Comparison of ENCODE assay signal across 1 cellular context in genomic region chr19:19224852-19225494, GRCh38.
A peak's percentile ranks its signal among the peaks of the same experiment; 100 is the strongest.
TF ChIP-seq lines count a peak whose summit lies in the region.

No MANE protein-coding gene starts in this region.

TF ChIP-seq in K562, 482 proteins besides CTCF, POLR2A, EP300 and RAD21 (continued from another document and continues in another):
- TF ChIP-seq, protein P1, sequence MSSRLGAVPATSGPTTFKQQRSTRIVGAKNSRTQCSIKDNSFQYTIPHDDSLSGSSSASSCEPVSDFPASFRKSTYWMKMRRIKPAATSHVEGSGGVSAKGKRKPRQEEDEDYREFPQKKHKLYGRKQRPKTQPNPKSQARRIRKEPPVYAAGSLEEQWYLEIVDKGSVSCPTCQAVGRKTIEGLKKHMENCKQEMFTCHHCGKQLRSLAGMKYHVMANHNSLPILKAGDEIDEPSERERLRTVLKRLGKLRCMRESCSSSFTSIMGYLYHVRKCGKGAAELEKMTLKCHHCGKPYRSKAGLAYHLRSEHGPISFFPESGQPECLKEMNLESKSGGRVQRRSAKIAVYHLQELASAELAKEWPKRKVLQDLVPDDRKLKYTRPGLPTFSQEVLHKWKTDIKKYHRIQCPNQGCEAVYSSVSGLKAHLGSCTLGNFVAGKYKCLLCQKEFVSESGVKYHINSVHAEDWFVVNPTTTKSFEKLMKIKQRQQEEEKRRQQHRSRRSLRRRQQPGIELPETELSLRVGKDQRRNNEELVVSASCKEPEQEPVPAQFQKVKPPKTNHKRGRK (tag; IDR thresholded peaks at IDR 0.05) = no peak
- TF ChIP-seq ZNF24 (IDR thresholded peaks at IDR 0.05) (peak; percentile 21; the same call in 1 of the 2 replicates), ARID1B (IDR thresholded peaks at IDR 0.05) (0 out of 2 replicates have a peak, but pooled peaks have one; percentile 23), ZFX (CRISPR knock-in tag; IDR thresholded peaks at IDR 0.05) (peak; percentile 83), RHOXF2B (CRISPR knock-in tag; conservative IDR thresholded peaks at IDR 0.05) (no peak), NELFE (IDR thresholded peaks at IDR 0.05; ENCODE audit: insufficient read depth, insufficient read length) (no peak), SOX6 (IDR thresholded peaks at IDR 0.05) (peak; percentile 71), TARDBP (IDR thresholded peaks at IDR 0.05) (peak; percentile 86; the same call in 1 of the 2 replicates), ZNF830 (CRISPR knock-in tag; IDR thresholded peaks at IDR 0.05) (no peak), GMEB1 (CRISPR knock-in tag; IDR thresholded peaks at IDR 0.05) (peak; percentile 48), THAP12 (CRISPR knock-in tag; IDR thresholded peaks at IDR 0.05) (0 out of 2 replicates have a peak, but pooled peaks have one; percentile 42), ZBTB7A (IDR thresholded peaks at IDR 0.05; ENCODE audit: borderline replicate concordance, control insufficient read depth, low read depth, low read length) (peak; percentile 42; the same call in 1 of the 2 replicates), NCOA6 (IDR thresholded peaks at IDR 0.05) (peak; percentile 91), PHF20 (IDR thresholded peaks at IDR 0.05; ENCODE audit: partially characterized antibody) (peak; percentile 54), ATF1 (CRISPR knock-in tag; IDR thresholded peaks at IDR 0.05) (no peak), ATF1 (tag; IDR thresholded peaks at IDR 0.05) (peak; percentile 82), ZNF644 (tag; IDR thresholded peaks at IDR 0.05; ENCODE audit: low read depth) (no peak), L3MBTL2 (IDR thresholded peaks at IDR 0.05) (peak; percentile 100), DPF2 (IDR thresholded peaks at IDR 0.05) (no peak), ESRRA (IDR thresholded peaks at IDR 0.05; ENCODE audit: borderline replicate concordance, low read depth) (peak; percentile 70; the same call in 1 of the 2 replicates), HNRNPLL (IDR thresholded peaks at IDR 0.05; ENCODE audit: low read depth, low read length, poor library complexity, severe bottlenecking) (peak; percentile 22), MYC (IDR thresholded peaks at IDR 0.05; ENCODE audit: low read depth, low read length) (peak; percentile 93), MYC (CRISPR knock-in tag; IDR thresholded peaks at IDR 0.05; ENCODE audit: borderline replicate concordance, low read depth) (no peak), ZNF445 (CRISPR knock-in tag; IDR thresholded peaks at IDR 0.05; ENCODE audit: low read depth) (no peak), U2AF2 (optimal IDR thresholded peaks at IDR 0.05; ENCODE audit: low read depth, low read length) (no peak), RNF2 (IDR thresholded peaks at IDR 0.05) (peak; percentile 86), CBX3 (IDR thresholded peaks at IDR 0.05; ENCODE audit: borderline replicate concordance in 1 of 2, low read length in 2 of 2) (peak in 1 of 2 experiments; percentile 93; a peak in 2 of 3 replicates), FOXJ2 (tag; IDR thresholded peaks at IDR 0.05) (no peak), KLF1 (tag; IDR thresholded peaks at IDR 0.05) (peak; percentile 61; the same call in 1 of the 2 replicates), HDAC1 (IDR thresholded peaks at IDR 0.05) (peak in 1 of 2 experiments; percentile 61; a peak in 1 of 4 replicates), SRF (CRISPR knock-in tag; IDR thresholded peaks at IDR 0.05) (peak in 1 of 2 experiments; percentile 66; a peak in 1 of 4 replicates), ZFP91 (CRISPR knock-in tag; IDR thresholded peaks at IDR 0.05) (peak; percentile 69; the same call in 1 of the 2 replicates), ETV5 (CRISPR knock-in tag; IDR thresholded peaks at IDR 0.05; ENCODE audit: low read depth) (peak; percentile 64), EHMT2 (IDR thresholded peaks at IDR 0.05) (peak; percentile 36; the same call in 1 of the 2 replicates), NRF1 (conservative IDR thresholded peaks at IDR 0.05 in 1 of 2, IDR thresholded peaks at IDR 0.05 in 1 of 2) (peak; percentile 84 to 87), PREB (CRISPR knock-in tag; IDR thresholded peaks at IDR 0.05) (no peak)
- TF ChIP-seq, protein P2, sequence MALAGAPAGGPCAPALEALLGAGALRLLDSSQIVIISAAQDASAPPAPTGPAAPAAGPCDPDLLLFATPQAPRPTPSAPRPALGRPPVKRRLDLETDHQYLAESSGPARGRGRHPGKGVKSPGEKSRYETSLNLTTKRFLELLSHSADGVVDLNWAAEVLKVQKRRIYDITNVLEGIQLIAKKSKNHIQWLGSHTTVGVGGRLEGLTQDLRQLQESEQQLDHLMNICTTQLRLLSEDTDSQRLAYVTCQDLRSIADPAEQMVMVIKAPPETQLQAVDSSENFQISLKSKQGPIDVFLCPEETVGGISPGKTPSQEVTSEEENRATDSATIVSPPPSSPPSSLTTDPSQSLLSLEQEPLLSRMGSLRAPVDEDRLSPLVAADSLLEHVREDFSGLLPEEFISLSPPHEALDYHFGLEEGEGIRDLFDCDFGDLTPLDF (CRISPR knock-in tag; IDR thresholded peaks at IDR 0.05) = peak; percentile 94
- TF ChIP-seq, protein P3, sequence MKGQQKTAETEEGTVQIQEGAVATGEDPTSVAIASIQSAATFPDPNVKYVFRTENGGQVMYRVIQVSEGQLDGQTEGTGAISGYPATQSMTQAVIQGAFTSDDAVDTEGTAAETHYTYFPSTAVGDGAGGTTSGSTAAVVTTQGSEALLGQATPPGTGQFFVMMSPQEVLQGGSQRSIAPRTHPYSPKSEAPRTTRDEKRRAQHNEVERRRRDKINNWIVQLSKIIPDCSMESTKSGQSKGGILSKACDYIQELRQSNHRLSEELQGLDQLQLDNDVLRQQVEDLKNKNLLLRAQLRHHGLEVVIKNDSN (CRISPR knock-in tag; IDR thresholded peaks at IDR 0.05) = peak; percentile 26; the same call in 1 of the 2 replicates
- TF ChIP-seq, protein P4, sequence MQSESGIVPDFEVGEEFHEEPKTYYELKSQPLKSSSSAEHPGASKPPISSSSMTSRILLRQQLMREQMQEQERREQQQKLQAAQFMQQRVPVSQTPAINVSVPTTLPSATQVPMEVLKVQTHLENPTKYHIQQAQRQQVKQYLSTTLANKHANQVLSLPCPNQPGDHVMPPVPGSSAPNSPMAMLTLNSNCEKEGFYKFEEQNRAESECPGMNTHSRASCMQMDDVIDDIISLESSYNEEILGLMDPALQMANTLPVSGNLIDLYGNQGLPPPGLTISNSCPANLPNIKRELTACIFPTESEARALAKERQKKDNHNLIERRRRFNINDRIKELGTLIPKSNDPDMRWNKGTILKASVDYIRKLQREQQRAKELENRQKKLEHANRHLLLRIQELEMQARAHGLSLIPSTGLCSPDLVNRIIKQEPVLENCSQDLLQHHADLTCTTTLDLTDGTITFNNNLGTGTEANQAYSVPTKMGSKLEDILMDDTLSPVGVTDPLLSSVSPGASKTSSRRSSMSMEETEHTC (IDR thresholded peaks at IDR 0.05) = 0 out of 2 replicates have a peak, but pooled peaks have one; percentile 10
- TF ChIP-seq, protein P5, sequence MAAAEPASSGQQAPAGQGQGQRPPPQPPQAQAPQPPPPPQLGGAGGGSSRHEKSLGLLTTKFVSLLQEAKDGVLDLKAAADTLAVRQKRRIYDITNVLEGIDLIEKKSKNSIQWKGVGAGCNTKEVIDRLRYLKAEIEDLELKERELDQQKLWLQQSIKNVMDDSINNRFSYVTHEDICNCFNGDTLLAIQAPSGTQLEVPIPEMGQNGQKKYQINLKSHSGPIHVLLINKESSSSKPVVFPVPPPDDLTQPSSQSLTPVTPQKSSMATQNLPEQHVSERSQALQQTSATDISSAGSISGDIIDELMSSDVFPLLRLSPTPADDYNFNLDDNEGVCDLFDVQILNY (CRISPR knock-in tag; IDR thresholded peaks at IDR 0.05) = peak; percentile 99
- TF ChIP-seq, protein P6, sequence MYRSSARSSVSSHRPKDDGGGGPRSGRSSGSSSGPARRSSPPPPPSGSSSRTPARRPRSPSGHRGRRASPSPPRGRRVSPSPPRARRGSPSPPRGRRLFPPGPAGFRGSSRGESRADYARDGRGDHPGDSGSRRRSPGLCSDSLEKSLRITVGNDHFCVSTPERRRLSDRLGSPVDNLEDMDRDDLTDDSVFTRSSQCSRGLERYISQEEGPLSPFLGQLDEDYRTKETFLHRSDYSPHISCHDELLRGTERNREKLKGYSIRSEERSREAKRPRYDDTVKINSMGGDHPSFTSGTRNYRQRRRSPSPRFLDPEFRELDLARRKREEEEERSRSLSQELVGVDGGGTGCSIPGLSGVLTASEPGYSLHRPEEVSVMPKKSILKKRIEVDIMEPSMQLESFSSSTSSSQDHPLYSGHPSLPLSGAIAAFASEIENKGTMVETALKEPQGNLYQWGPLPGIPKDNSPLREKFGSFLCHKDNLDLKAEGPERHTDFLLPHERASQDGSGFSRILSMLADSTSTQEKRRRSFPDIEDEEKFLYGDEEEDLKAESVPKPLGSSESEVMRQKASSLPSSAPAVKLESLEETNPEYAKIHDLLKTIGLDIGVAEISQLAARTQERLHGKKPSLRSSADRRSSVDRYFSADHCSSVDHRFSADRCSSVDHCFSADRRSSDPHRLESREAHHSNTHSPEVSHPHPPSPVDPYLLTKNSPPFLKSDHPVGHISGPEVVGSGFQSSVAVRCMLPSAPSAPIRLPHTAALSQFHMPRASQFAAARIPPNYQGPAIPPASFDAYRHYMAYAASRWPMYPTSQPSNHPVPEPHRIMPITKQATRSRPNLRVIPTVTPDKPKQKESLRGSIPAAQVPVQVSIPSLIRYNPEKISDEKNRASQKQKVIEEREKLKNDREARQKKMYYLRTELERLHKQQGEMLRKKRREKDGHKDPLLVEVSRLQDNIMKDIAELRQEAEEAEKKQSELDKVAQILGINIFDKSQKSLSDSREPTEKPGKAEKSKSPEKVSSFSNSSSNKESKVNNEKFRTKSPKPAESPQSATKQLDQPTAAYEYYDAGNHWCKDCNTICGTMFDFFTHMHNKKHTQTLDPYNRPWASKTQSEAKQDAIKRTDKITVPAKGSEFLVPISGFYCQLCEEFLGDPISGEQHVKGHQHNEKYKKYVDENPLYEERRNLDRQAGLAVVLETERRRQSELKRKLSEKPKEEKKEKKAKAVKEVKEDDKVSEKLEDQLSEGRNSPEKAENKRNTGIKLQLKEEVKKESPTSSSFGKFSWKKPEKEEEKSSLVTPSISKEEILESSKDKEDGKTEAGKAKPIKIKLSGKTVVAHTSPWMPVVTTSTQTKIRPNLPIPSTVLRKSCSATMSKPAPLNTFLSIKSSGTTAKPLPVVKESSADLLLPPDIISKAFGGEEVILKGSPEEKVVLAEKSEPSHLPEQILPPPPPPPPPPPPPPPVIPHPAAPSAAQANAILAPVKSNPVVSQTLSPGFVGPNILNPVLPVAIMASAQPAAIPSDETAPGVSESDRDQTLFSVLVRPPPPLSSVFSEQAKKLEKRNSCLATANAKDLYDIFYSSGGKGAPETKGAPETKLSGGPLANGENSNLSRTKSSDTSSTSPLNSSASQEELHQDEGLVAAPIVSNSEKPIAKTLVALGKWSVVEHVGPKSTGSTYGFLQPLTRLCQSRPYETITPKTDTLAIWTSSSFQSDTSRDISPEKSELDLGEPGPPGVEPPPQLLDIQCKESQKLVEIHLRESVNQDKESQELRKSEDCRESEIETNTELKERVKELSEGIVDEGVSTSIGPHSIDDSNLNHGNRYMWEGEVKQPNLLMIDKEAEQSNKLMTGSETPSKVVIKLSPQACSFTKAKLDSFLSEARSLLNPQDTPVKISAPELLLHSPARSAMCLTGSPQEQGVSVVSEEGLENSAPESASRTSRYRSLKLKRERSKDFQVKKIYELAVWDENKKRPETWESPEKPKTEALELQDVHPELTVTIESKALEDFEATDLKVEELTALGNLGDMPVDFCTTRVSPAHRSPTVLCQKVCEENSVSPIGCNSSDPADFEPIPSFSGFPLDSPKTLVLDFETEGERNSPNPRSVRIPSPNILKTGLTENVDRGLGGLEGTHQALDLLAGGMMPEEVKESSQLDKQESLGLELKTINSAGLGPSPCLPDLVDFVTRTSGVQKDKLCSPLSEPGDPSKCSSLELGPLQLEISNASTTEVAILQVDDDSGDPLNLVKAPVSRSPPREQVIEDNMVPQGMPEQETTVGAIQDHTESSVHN (IDR thresholded peaks at IDR 0.05; ENCODE audit: borderline replicate concordance in 1 of 2, low read depth in 1 of 2) = no peak
